ENCODE assay signal across 11 cellular contexts in the genomic region with DNA sequence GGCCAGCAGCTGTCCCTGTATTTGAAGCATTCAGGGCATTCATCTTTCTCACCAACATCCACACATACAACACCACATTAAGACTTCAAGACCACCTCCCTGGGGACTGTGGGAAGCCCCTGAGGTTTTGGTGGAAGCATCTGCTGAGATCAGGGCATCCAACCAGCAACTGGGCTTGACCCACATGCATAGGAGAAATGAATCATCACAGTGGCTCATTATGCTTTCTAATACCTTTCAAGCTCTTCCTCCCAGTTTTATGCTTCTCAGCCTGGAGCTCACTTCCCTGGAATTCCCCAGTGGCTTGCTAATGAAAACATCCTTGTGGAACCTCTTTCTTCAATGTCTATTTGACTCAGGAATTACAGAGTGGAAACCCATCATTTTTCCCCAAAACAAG. TPM values are rescaled to one million over a fixed set of nuclear protein-coding genes. Genes with fewer than 3 reads are reported as not detected.
A peak's percentile ranks its signal among the peaks of the same experiment; 100 is the strongest.
DNase-seq lines count a peak whose midpoint lies in the region; ATAC-seq and TF ChIP-seq lines count a peak whose summit lies in the region.
"Had no signal": no experiment of that assay in that cellular context is flagged by ENCODE, and none has a peak within 500 bp of the region (broad histone marks: within the 10 kb centered on the region; RNA-seq: fewer than 3 reads in every experiment).

No MANE protein-coding gene starts in this region.

- H3K27me3 ChIP-seq in MG63 = no peaks in the 10 kb centered on the region
- no peaks in the 10 kb centered on the region for H3K27me3 ChIP-seq in foreskin keratinocyte

- H3K36me3 Mint-ChIP-seq in activated CD4-positive, alpha-beta T cell treated with anti-CD3 and anti-CD28 coated beads, Interleukin-2, amount 10 ng/mL, durations not matched to agents 24 days and 14 days (ENCODE audit: low read depth) = no peaks in the 10 kb centered on the region
- H3K36me3 Mint-ChIP-seq: CD14-positive monocyte had no signal

- no peak overlapping the region for H3K27ac Mint-ChIP-seq in activated CD4-positive, alpha-beta T cell treated with anti-CD3 and anti-CD28 coated beads, Interleukin-2, amount 10 ng/mL, durations not matched to agents 24 days and 14 days
- H3K27ac Mint-ChIP-seq: activated T-helper 2 cell treated with anti-CD3 and anti-CD28 coated beads, Interferon-gamma antibody, Interleukin-2, Interleukin-4, amounts not matched to agents 10 μg/mL and 5 μg/mL and 100 μg/mL, durations not matched to agents 14 hours and 24 hours and 36 hours had no signal

- CTCF ChIA-PET in GM10248 (lab: Yijun Ruan, JAX) = interaction anchor here (0.6 to 1.3 kb wide), 7 partner anchors 18 to 351 kb away, joined by 3 to 5 read pairs (median 4); partner anchors contain the start of gene CMKLR1

- H3K27me3 Mint-ChIP-seq in activated CD4-positive, alpha-beta T cell treated with anti-CD3 and anti-CD28 coated beads, Interleukin-2, amount 10 ng/mL, durations not matched to agents 24 days and 14 days = no peaks in the 10 kb centered on the region

- no peak overlapping the region for H3K4me3 Mint-ChIP-seq in activated CD4-positive, alpha-beta T cell treated with anti-CD3 and anti-CD28 coated beads, Interleukin-2, amount 10 ng/mL, durations not matched to agents 24 days and 14 days
- H3K4me3 Mint-ChIP-seq: CD14-positive monocyte had no signal

- no peak overlapping the region for H3K27ac ChIP-seq in foreskin keratinocyte

- ATAC-seq in GM21786 (IDR thresholded peaks at IDR 0.05; ENCODE audit: unreplicated experiment) = peak; percentile 54
- ATAC-seq in foreskin keratinocyte = no peak

- H3K9me3 Mint-ChIP-seq in activated CD4-positive, alpha-beta T cell treated with anti-CD3 and anti-CD28 coated beads, Interleukin-2, amount 10 ng/mL, durations not matched to agents 24 days and 14 days = peaks cover 8% of the 10 kb centered on the region

- H3K9me3 ChIP-seq in MG63 = no peaks in the 10 kb centered on the region

- H3K4me1 ChIP-seq in foreskin keratinocyte = no peaks in the 10 kb centered on the region

- TF ChIP-seq CTCF in GM10248 (IDR thresholded peaks at IDR 0.05; ENCODE audit: control extremely low read depth, extremely low read depth, low read depth, missing control alignments) (no peak), foreskin keratinocyte (conservative IDR thresholded peaks at IDR 0.05) (no peak)

- intact Hi-C loops in activated CD4-positive, alpha-beta T cell treated with anti-CD3 and anti-CD28 coated beads, Interleukin-2, amount 10 ng/mL, durations not matched to agents 24 days and 14 days (cut with micrococcal nuclease) = no loop called here

- no peaks in the 10 kb centered on the region for H3K4me1 Mint-ChIP-seq in activated CD4-positive, alpha-beta T cell treated with anti-CD3 and anti-CD28 coated beads, Interleukin-2, amount 10 ng/mL, durations not matched to agents 24 days and 14 days

- no peak overlapping the region for H3K4me3 ChIP-seq in MG63

- H3K36me3 ChIP-seq in MG63 = no peaks in the 10 kb centered on the region

- POLR2A ChIA-PET in GM10248 (lab: Yijun Ruan, JAX) = no interaction called here

- DNase-seq in GM10248 (ENCODE audit: extremely low spot score) = peak; percentile 40
- peak; percentile 40 for DNase-seq in MG63
- DNase-seq in foreskin keratinocyte = peak; percentile 11 to 18
- no peak for DNase-seq in activated CD4-positive, alpha-beta T cell treated with anti-CD3 and anti-CD28 coated beads, Interleukin-2, amount 10 ng/mL, durations not matched to agents 24 days and 14 days
- no peak for DNase-seq in RPMI8226
- no peak for DNase-seq in NCI-H748 (lab: John Stamatoyannopoulos, UW; ENCODE audit: unreplicated experiment)
- no peak for DNase-seq in NCI-H345 (lab: John Stamatoyannopoulos, UW)
- DNase-seq: stimulated activated CD4-positive, alpha-beta T cell treated with anti-CD3 and anti-CD28 coated beads, Interleukin-4, amount 100 ng/mL, for 1 hour had no signal

RNA-seq across cellular contexts. Expression of gene CMKLR1, which starts 21.4 kb away (rescaled TPM):
- total RNA-seq in MG63 (2014; rRNA removed; shearing (Covaris generic); ENCODE audit: low replicate concordance) = 1.3 and 1.5 TPM in 2 replicates
- total RNA-seq in foreskin keratinocyte = not detected in 2 replicates
- not detected in 2 replicates for polyA plus RNA-seq in foreskin keratinocyte
- not detected in 2 replicates for total RNA-seq in activated CD4-positive, alpha-beta T cell treated with anti-CD3 and anti-CD28 coated beads, Interleukin-2, amount 10 ng/mL, durations not matched to agents 24 days and 14 days
- total RNA-seq: activated T-helper 2 cell treated with anti-CD3 and anti-CD28 coated beads, Interferon-gamma antibody, Interleukin-2, Interleukin-4, amounts not matched to agents 10 μg/mL and 5 μg/mL and 100 μg/mL, durations not matched to agents 14 hours and 24 hours and 36 hours had no signal

Comparison
In these comparisons a context has a peak if more than half of its experiments do, and no peak if none do; other contexts are left out.
1. DNase-seq: peak in GM10248 (single experiment), MG63 (single experiment) and foreskin keratinocyte (2 of 2); none in activated CD4-positive, alpha-beta T cell treated with anti-CD3 and anti-CD28 coated beads, Interleukin-2, amount 10 ng/mL, durations not matched to agents 24 days and 14 days (single experiment), RPMI8226 (single experiment), NCI-H748 (single experiment) and NCI-H345 (single experiment).